Comparison of ENCODE assay signal across 1 cellular context in genomic region chr12:25648460-25648859, GRCh38.
A peak's percentile ranks its signal among the peaks of the same experiment; 100 is the strongest.
TF ChIP-seq lines count a peak whose summit lies in the region.

No MANE protein-coding gene starts in this region.

TF ChIP-seq in HEK293, 187 proteins besides CTCF, POLR2A, EP300 and RAD21 (continued from another document and continues in another):
- TF ChIP-seq ZNF701 (tag by site-specific recombination; IDR thresholded peaks at IDR 0.05) (no peak), ZNF747 (tag by site-specific recombination; IDR thresholded peaks at IDR 0.05) (no peak), GLIS2 (tag by site-specific recombination; IDR thresholded peaks at IDR 0.05) (peak; percentile 62), ZNF792 (tag by site-specific recombination; IDR thresholded peaks at IDR 0.05) (no peak), ZNF433 (tag by site-specific recombination; IDR thresholded peaks at IDR 0.05; ENCODE audit: low read depth) (no peak), ZNF843 (tag by site-specific recombination; IDR thresholded peaks at IDR 0.05) (no peak), ZNF221 (tag by site-specific recombination; IDR thresholded peaks at IDR 0.05; ENCODE audit: borderline replicate concordance) (no peak), PATZ1 (tag by site-specific recombination; IDR thresholded peaks at IDR 0.05) (no peak; the same call in 1 of the 2 replicates), ZNF140 (tag by site-specific recombination; IDR thresholded peaks at IDR 0.05) (no peak), ZFP69B (tag by site-specific recombination; IDR thresholded peaks at IDR 0.05) (no peak), ZNF639 (tag by site-specific recombination; IDR thresholded peaks at IDR 0.05) (no peak), ZNF521 (tag by site-specific recombination; IDR thresholded peaks at IDR 0.05) (no peak), ZNF48 (tag by site-specific recombination; IDR thresholded peaks at IDR 0.05) (no peak), ZNF623 (tag by site-specific recombination; IDR thresholded peaks at IDR 0.05) (no peak), ZNF37A (tag by site-specific recombination; IDR thresholded peaks at IDR 0.05) (no peak), ZNF530 (tag by site-specific recombination; IDR thresholded peaks at IDR 0.05; ENCODE audit: low read depth) (no peak), ZNF10 (tag by site-specific recombination; IDR thresholded peaks at IDR 0.05) (no peak), ZFP41 (tag by site-specific recombination; IDR thresholded peaks at IDR 0.05; ENCODE audit: borderline replicate concordance) (no peak), ZNF571 (tag by site-specific recombination; IDR thresholded peaks at IDR 0.05) (no peak), YY1 (tag by site-specific recombination; IDR thresholded peaks at IDR 0.05) (no peak), ZNF398 (tag by site-specific recombination; IDR thresholded peaks at IDR 0.05) (no peak), ZNF391 (tag by site-specific recombination; IDR thresholded peaks at IDR 0.05; ENCODE audit: borderline replicate concordance, low read depth) (no peak), ZNF707 (tag by site-specific recombination; IDR thresholded peaks at IDR 0.05) (no peak), ZNF830 (tag by site-specific recombination; IDR thresholded peaks at IDR 0.05; ENCODE audit: low read depth) (no peak), SETDB1 (IDR thresholded peaks at IDR 0.05; ENCODE audit: insufficient read length, low read length) (no peak), ZNF561 (tag by site-specific recombination; IDR thresholded peaks at IDR 0.05; ENCODE audit: borderline replicate concordance) (peak; percentile 82; the same call in 1 of the 2 replicates), ZNF423 (tag by site-specific recombination; IDR thresholded peaks at IDR 0.05) (no peak; the same call in 1 of the 2 replicates), ZFP37 (tag by site-specific recombination; IDR thresholded peaks at IDR 0.05) (no peak), WT1 (tag by site-specific recombination; IDR thresholded peaks at IDR 0.05) (peak; percentile 46; the same call in 1 of the 2 replicates), KLF8 (tag by site-specific recombination; IDR thresholded peaks at IDR 0.05) (no peak; the same call in 1 of the 2 replicates), MYNN (tag by site-specific recombination; IDR thresholded peaks at IDR 0.05; ENCODE audit: borderline replicate concordance) (peak; percentile 62; the same call in 1 of the 2 replicates), ZNF138 (tag by site-specific recombination; IDR thresholded peaks at IDR 0.05; ENCODE audit: borderline replicate concordance) (no peak), EGR2 (tag by site-specific recombination; IDR thresholded peaks at IDR 0.05; ENCODE audit: low read depth) (no peak), ZNF626 (tag by site-specific recombination; IDR thresholded peaks at IDR 0.05) (no peak), ZNF513 (tag by site-specific recombination; IDR thresholded peaks at IDR 0.05) (no peak), KLF1 (tag by site-specific recombination; IDR thresholded peaks at IDR 0.05) (no peak), ZNF2 (tag by site-specific recombination; IDR thresholded peaks at IDR 0.05) (no peak), ZIC2 (tag by site-specific recombination; IDR thresholded peaks at IDR 0.05) (peak; percentile 82), ZNF184 (tag by site-specific recombination; IDR thresholded peaks at IDR 0.05) (no peak), OVOL3 (tag by site-specific recombination; IDR thresholded peaks at IDR 0.05) (no peak), GLIS1 (tag by site-specific recombination; IDR thresholded peaks at IDR 0.05) (peak; percentile 86), ZBTB21 (tag by site-specific recombination; IDR thresholded peaks at IDR 0.05) (no peak), ZNF664 (tag by site-specific recombination; IDR thresholded peaks at IDR 0.05) (no peak), HOXC10 (CRISPR knock-in tag; IDR thresholded peaks at IDR 0.05) (no peak)
- TF ChIP-seq, protein P1, sequence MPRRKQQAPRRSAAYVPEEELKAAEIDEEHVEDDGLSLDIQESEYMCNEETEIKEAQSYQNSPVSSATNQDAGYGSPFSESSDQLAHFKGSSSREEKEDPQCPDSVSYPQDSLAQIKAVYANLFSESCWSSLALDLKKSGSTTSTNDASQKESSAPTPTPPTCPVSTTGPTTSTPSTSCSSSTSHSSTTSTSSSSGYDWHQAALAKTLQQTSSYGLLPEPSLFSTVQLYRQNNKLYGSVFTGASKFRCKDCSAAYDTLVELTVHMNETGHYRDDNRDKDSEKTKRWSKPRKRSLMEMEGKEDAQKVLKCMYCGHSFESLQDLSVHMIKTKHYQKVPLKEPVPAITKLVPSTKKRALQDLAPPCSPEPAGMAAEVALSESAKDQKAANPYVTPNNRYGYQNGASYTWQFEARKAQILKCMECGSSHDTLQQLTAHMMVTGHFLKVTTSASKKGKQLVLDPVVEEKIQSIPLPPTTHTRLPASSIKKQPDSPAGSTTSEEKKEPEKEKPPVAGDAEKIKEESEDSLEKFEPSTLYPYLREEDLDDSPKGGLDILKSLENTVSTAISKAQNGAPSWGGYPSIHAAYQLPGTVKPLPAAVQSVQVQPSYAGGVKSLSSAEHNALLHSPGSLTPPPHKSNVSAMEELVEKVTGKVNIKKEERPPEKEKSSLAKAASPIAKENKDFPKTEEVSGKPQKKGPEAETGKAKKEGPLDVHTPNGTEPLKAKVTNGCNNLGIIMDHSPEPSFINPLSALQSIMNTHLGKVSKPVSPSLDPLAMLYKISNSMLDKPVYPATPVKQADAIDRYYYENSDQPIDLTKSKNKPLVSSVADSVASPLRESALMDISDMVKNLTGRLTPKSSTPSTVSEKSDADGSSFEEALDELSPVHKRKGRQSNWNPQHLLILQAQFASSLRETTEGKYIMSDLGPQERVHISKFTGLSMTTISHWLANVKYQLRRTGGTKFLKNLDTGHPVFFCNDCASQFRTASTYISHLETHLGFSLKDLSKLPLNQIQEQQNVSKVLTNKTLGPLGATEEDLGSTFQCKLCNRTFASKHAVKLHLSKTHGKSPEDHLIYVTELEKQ (tag by site-specific recombination; IDR thresholded peaks at IDR 0.05; ENCODE audit: borderline replicate concordance), result no peak
- TF ChIP-seq, protein P2, sequence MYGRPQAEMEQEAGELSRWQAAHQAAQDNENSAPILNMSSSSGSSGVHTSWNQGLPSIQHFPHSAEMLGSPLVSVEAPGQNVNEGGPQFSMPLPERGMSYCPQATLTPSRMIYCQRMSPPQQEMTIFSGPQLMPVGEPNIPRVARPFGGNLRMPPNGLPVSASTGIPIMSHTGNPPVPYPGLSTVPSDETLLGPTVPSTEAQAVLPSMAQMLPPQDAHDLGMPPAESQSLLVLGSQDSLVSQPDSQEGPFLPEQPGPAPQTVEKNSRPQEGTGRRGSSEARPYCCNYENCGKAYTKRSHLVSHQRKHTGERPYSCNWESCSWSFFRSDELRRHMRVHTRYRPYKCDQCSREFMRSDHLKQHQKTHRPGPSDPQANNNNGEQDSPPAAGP (tag by site-specific recombination; IDR thresholded peaks at IDR 0.05), result no peak
- TF ChIP-seq, protein P3, sequence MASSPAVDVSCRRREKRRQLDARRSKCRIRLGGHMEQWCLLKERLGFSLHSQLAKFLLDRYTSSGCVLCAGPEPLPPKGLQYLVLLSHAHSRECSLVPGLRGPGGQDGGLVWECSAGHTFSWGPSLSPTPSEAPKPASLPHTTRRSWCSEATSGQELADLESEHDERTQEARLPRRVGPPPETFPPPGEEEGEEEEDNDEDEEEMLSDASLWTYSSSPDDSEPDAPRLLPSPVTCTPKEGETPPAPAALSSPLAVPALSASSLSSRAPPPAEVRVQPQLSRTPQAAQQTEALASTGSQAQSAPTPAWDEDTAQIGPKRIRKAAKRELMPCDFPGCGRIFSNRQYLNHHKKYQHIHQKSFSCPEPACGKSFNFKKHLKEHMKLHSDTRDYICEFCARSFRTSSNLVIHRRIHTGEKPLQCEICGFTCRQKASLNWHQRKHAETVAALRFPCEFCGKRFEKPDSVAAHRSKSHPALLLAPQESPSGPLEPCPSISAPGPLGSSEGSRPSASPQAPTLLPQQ (tag by site-specific recombination; IDR thresholded peaks at IDR 0.05), result no peak; the same call in 1 of the 2 replicates
- TF ChIP-seq, protein P4, sequence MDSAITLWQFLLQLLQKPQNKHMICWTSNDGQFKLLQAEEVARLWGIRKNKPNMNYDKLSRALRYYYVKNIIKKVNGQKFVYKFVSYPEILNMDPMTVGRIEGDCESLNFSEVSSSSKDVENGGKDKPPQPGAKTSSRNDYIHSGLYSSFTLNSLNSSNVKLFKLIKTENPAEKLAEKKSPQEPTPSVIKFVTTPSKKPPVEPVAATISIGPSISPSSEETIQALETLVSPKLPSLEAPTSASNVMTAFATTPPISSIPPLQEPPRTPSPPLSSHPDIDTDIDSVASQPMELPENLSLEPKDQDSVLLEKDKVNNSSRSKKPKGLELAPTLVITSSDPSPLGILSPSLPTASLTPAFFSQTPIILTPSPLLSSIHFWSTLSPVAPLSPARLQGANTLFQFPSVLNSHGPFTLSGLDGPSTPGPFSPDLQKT (IDR thresholded peaks at IDR 0.05; ENCODE audit: borderline replicate concordance, low read depth, low read length), result no peak
- TF ChIP-seq, protein P5, sequence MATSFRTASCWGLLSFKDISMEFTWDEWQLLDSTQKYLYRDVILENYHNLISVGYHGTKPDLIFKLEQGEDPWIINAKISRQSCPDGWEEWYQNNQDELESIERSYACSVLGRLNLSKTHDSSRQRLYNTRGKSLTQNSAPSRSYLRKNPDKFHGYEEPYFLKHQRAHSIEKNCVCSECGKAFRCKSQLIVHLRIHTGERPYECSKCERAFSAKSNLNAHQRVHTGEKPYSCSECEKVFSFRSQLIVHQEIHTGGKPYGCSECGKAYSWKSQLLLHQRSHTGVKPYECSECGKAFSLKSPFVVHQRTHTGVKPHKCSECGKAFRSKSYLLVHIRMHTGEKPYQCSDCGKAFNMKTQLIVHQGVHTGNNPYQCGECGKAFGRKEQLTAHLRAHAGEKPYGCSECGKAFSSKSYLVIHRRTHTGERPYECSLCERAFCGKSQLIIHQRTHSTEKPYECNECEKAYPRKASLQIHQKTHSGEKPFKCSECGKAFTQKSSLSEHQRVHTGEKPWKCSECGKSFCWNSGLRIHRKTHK (tag by site-specific recombination; IDR thresholded peaks at IDR 0.05), result no peak
- TF ChIP-seq, protein P6, sequence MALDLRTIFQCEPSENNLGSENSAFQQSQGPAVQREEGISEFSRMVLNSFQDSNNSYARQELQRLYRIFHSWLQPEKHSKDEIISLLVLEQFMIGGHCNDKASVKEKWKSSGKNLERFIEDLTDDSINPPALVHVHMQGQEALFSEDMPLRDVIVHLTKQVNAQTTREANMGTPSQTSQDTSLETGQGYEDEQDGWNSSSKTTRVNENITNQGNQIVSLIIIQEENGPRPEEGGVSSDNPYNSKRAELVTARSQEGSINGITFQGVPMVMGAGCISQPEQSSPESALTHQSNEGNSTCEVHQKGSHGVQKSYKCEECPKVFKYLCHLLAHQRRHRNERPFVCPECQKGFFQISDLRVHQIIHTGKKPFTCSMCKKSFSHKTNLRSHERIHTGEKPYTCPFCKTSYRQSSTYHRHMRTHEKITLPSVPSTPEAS (tag by site-specific recombination; IDR thresholded peaks at IDR 0.05), result no peak
